ENCODE assay signal across 2 cellular contexts in the genomic region with DNA sequence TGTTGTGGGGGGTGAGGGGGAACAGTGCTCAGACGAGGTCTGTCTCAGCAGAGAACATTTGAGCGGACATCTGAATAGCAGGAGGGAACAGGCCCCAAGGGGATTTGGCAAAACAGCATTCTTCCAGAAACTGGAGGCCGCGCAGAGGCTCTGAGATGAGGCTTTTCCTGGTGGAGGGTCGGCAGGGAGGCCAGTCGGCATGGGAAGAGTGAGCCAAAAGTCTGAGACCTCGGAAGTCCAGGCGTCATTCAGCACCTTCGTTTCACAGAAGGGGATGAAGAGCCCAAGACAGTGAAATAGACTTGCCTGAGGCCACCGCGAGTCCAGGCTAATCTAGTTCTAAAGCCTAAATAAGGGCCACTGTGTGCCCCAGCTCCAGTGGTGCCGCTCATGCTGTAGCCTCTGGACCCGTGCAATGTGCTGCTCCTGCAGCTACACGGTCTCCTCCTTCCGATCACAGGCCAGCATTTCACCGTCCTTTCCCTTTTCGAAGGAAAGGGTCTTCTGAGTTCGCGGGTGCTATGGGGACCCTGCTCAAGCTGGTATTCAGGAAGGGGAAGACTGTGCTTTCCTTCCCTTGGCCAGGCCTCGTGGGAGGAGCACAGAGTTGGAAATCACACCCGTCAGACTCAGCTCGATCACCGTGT.
A peak's percentile ranks its signal among the peaks of the same experiment; 100 is the strongest.
TF ChIP-seq lines count a peak whose summit lies in the region.

No MANE protein-coding gene starts in this region.

TF ChIP-seq in WTC11, 78 proteins besides CTCF, POLR2A, EP300 and RAD21:
- TF ChIP-seq CBFB (CRISPR knock-in tag; IDR thresholded peaks at IDR 0.05; ENCODE audit: low read depth) (no peak), FOXK1 (CRISPR knock-in tag; IDR thresholded peaks at IDR 0.05) (no peak), RELA (CRISPR knock-in tag; IDR thresholded peaks at IDR 0.05; ENCODE audit: borderline replicate concordance) (no peak), ZBTB21 (CRISPR knock-in tag; IDR thresholded peaks at IDR 0.05; ENCODE audit: borderline replicate concordance) (no peak)
- TF ChIP-seq, protein P1, sequence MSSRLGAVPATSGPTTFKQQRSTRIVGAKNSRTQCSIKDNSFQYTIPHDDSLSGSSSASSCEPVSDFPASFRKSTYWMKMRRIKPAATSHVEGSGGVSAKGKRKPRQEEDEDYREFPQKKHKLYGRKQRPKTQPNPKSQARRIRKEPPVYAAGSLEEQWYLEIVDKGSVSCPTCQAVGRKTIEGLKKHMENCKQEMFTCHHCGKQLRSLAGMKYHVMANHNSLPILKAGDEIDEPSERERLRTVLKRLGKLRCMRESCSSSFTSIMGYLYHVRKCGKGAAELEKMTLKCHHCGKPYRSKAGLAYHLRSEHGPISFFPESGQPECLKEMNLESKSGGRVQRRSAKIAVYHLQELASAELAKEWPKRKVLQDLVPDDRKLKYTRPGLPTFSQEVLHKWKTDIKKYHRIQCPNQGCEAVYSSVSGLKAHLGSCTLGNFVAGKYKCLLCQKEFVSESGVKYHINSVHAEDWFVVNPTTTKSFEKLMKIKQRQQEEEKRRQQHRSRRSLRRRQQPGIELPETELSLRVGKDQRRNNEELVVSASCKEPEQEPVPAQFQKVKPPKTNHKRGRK (CRISPR knock-in tag; IDR thresholded peaks at IDR 0.05; ENCODE audit: borderline replicate concordance): no peak

TF ChIP-seq in HepG2, 621 proteins besides CTCF, POLR2A, EP300 and RAD21:
- no peak for TF ChIP-seq RFX1 (IDR thresholded peaks at IDR 0.05)
- TF ChIP-seq, protein P2, sequence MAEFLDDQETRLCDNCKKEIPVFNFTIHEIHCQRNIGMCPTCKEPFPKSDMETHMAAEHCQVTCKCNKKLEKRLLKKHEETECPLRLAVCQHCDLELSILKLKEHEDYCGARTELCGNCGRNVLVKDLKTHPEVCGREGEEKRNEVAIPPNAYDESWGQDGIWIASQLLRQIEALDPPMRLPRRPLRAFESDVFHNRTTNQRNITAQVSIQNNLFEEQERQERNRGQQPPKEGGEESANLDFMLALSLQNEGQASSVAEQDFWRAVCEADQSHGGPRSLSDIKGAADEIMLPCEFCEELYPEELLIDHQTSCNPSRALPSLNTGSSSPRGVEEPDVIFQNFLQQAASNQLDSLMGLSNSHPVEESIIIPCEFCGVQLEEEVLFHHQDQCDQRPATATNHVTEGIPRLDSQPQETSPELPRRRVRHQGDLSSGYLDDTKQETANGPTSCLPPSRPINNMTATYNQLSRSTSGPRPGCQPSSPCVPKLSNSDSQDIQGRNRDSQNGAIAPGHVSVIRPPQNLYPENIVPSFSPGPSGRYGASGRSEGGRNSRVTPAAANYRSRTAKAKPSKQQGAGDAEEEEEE (CRISPR knock-in tag; IDR thresholded peaks at IDR 0.05; ENCODE audit: borderline replicate concordance): no peak
- TF ChIP-seq, protein P3, sequence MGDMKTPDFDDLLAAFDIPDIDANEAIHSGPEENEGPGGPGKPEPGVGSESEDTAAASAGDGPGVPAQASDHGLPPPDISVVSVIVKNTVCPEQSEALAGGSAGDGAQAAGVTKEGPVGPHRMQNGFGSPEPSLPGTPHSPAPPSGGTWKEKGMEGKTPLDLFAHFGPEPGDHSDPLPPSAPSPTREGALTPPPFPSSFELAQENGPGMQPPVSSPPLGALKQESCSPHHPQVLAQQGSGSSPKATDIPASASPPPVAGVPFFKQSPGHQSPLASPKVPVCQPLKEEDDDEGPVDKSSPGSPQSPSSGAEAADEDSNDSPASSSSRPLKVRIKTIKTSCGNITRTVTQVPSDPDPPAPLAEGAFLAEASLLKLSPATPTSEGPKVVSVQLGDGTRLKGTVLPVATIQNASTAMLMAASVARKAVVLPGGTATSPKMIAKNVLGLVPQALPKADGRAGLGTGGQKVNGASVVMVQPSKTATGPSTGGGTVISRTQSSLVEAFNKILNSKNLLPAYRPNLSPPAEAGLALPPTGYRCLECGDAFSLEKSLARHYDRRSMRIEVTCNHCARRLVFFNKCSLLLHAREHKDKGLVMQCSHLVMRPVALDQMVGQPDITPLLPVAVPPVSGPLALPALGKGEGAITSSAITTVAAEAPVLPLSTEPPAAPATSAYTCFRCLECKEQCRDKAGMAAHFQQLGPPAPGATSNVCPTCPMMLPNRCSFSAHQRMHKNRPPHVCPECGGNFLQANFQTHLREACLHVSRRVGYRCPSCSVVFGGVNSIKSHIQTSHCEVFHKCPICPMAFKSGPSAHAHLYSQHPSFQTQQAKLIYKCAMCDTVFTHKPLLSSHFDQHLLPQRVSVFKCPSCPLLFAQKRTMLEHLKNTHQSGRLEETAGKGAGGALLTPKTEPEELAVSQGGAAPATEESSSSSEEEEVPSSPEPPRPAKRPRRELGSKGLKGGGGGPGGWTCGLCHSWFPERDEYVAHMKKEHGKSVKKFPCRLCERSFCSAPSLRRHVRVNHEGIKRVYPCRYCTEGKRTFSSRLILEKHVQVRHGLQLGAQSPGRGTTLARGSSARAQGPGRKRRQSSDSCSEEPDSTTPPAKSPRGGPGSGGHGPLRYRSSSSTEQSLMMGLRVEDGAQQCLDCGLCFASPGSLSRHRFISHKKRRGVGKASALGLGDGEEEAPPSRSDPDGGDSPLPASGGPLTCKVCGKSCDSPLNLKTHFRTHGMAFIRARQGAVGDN (CRISPR knock-in tag; IDR thresholded peaks at IDR 0.05): peak; percentile 49
- TF ChIP-seq ZNF501 (CRISPR knock-in tag; IDR thresholded peaks at IDR 0.05): 0 out of 2 replicates have a peak, but pooled peaks have one; percentile 20
- TF ChIP-seq, protein P4, sequence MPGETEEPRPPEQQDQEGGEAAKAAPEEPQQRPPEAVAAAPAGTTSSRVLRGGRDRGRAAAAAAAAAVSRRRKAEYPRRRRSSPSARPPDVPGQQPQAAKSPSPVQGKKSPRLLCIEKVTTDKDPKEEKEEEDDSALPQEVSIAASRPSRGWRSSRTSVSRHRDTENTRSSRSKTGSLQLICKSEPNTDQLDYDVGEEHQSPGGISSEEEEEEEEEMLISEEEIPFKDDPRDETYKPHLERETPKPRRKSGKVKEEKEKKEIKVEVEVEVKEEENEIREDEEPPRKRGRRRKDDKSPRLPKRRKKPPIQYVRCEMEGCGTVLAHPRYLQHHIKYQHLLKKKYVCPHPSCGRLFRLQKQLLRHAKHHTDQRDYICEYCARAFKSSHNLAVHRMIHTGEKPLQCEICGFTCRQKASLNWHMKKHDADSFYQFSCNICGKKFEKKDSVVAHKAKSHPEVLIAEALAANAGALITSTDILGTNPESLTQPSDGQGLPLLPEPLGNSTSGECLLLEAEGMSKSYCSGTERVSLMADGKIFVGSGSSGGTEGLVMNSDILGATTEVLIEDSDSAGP (CRISPR knock-in tag; IDR thresholded peaks at IDR 0.05; ENCODE audit: borderline replicate concordance): peak; percentile 39; the same call in 1 of the 2 replicates
- 0 out of 2 replicates have a peak, but pooled peaks have one; percentile 9 for TF ChIP-seq GABPB1 (CRISPR knock-in tag; IDR thresholded peaks at IDR 0.05)
- TF ChIP-seq, protein P5, sequence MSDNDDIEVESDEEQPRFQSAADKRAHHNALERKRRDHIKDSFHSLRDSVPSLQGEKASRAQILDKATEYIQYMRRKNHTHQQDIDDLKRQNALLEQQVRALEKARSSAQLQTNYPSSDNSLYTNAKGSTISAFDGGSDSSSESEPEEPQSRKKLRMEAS (IDR thresholded peaks at IDR 0.05): peak; percentile 52; the same call in 1 of the 2 replicates
- TF ChIP-seq SALL1 (CRISPR knock-in tag; IDR thresholded peaks at IDR 0.05): peak; percentile 32; the same call in 1 of the 2 replicates
- TF ChIP-seq, protein P6, sequence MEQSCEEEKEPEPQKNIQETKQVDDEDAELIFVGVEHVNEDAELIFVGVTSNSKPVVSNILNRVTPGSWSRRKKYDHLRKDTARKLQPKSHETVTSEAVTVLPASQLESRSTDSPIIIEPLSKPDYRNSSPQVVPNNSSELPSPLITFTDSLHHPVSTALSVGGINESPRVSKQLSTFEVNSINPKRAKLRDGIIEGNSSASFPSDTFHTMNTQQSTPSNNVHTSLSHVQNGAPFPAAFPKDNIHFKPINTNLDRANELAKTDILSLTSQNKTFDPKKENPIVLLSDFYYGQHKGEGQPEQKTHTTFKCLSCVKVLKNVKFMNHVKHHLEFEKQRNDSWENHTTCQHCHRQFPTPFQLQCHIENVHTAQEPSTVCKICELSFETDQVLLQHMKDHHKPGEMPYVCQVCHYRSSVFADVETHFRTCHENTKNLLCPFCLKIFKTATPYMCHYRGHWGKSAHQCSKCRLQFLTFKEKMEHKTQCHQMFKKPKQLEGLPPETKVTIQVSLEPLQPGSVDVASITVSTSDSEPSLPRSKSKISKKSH (CRISPR knock-in tag; IDR thresholded peaks at IDR 0.05; ENCODE audit: borderline replicate concordance): peak; percentile 30; the same call in 1 of the 2 replicates
- TF ChIP-seq ZNF768 (CRISPR knock-in tag; IDR thresholded peaks at IDR 0.05): peak; percentile 99; the same call in 1 of the 2 replicates
- peak; percentile 35; the same call in 1 of the 2 replicates for TF ChIP-seq KDM5B (CRISPR knock-in tag; IDR thresholded peaks at IDR 0.05; ENCODE audit: borderline replicate concordance)
- TF ChIP-seq SKI (IDR thresholded peaks at IDR 0.05; ENCODE audit: partially characterized antibody): no peak
- TF ChIP-seq, protein P7, sequence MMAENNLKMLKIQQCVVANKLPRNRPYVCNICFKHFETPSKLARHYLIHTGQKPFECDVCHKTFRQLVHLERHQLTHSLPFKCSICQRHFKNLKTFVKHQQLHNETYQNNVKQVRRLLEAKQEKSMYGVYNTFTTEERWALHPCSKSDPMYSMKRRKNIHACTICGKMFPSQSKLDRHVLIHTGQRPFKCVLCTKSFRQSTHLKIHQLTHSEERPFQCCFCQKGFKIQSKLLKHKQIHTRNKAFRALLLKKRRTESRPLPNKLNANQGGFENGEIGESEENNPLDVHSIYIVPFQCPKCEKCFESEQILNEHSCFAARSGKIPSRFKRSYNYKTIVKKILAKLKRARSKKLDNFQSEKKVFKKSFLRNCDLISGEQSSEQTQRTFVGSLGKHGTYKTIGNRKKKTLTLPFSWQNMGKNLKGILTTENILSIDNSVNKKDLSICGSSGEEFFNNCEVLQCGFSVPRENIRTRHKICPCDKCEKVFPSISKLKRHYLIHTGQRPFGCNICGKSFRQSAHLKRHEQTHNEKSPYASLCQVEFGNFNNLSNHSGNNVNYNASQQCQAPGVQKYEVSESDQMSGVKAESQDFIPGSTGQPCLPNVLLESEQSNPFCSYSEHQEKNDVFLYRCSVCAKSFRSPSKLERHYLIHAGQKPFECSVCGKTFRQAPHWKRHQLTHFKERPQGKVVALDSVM (CRISPR knock-in tag; IDR thresholded peaks at IDR 0.05): peak; percentile 48; the same call in 1 of the 2 replicates
- TF ChIP-seq SP4 (CRISPR knock-in tag; IDR thresholded peaks at IDR 0.05): 0 out of 2 replicates have a peak, but pooled peaks have one; percentile 10
- TF ChIP-seq, protein P8, sequence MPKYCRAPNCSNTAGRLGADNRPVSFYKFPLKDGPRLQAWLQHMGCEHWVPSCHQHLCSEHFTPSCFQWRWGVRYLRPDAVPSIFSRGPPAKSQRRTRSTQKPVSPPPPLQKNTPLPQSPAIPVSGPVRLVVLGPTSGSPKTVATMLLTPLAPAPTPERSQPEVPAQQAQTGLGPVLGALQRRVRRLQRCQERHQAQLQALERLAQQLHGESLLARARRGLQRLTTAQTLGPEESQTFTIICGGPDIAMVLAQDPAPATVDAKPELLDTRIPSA (CRISPR knock-in tag; IDR thresholded peaks at IDR 0.05; ENCODE audit: borderline replicate concordance): 0 out of 2 replicates have a peak, but pooled peaks have one; percentile 16
- 0 out of 2 replicates have a peak, but pooled peaks have one; percentile 1 for TF ChIP-seq PHF8 (CRISPR knock-in tag; IDR thresholded peaks at IDR 0.05)
- TF ChIP-seq SP2 (CRISPR knock-in tag; IDR thresholded peaks at IDR 0.05): 0 out of 2 replicates have a peak, but pooled peaks have one; percentile 16
- TF ChIP-seq ZNF773 (CRISPR knock-in tag; IDR thresholded peaks at IDR 0.05; ENCODE audit: borderline replicate concordance): no peak
- TF ChIP-seq, protein P9, sequence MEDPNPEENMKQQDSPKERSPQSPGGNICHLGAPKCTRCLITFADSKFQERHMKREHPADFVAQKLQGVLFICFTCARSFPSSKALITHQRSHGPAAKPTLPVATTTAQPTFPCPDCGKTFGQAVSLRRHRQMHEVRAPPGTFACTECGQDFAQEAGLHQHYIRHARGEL (CRISPR knock-in tag; IDR thresholded peaks at IDR 0.05): no peak
- TF ChIP-seq ZMYM3 (CRISPR knock-in tag; IDR thresholded peaks at IDR 0.05): peak; percentile 97
